In genomic region chr16:3457434-3458252, GRCh38 we compare ENCODE assay signal across 1 cellular context.
A peak's percentile ranks its signal among the peaks of the same experiment; 100 is the strongest.
TF ChIP-seq lines count a peak whose summit lies in the region.

No MANE protein-coding gene starts in this region.

TF ChIP-seq in HepG2, 621 proteins besides CTCF, POLR2A, EP300 and RAD21 (continued from another document and continues in another):
- TF ChIP-seq, protein P1, sequence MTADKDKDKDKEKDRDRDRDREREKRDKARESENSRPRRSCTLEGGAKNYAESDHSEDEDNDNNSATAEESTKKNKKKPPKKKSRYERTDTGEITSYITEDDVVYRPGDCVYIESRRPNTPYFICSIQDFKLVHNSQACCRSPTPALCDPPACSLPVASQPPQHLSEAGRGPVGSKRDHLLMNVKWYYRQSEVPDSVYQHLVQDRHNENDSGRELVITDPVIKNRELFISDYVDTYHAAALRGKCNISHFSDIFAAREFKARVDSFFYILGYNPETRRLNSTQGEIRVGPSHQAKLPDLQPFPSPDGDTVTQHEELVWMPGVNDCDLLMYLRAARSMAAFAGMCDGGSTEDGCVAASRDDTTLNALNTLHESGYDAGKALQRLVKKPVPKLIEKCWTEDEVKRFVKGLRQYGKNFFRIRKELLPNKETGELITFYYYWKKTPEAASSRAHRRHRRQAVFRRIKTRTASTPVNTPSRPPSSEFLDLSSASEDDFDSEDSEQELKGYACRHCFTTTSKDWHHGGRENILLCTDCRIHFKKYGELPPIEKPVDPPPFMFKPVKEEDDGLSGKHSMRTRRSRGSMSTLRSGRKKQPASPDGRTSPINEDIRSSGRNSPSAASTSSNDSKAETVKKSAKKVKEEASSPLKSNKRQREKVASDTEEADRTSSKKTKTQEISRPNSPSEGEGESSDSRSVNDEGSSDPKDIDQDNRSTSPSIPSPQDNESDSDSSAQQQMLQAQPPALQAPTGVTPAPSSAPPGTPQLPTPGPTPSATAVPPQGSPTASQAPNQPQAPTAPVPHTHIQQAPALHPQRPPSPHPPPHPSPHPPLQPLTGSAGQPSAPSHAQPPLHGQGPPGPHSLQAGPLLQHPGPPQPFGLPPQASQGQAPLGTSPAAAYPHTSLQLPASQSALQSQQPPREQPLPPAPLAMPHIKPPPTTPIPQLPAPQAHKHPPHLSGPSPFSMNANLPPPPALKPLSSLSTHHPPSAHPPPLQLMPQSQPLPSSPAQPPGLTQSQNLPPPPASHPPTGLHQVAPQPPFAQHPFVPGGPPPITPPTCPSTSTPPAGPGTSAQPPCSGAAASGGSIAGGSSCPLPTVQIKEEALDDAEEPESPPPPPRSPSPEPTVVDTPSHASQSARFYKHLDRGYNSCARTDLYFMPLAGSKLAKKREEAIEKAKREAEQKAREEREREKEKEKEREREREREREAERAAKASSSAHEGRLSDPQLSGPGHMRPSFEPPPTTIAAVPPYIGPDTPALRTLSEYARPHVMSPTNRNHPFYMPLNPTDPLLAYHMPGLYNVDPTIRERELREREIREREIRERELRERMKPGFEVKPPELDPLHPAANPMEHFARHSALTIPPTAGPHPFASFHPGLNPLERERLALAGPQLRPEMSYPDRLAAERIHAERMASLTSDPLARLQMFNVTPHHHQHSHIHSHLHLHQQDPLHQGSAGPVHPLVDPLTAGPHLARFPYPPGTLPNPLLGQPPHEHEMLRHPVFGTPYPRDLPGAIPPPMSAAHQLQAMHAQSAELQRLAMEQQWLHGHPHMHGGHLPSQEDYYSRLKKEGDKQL (CRISPR knock-in tag; IDR thresholded peaks at IDR 0.05; ENCODE audit: low read depth), result 0 out of 2 replicates have a peak, but pooled peaks have one; percentile 45
- TF ChIP-seq FOXA1 (IDR thresholded peaks at IDR 0.05) (no peak), FOXA1 (CRISPR knock-in tag; IDR thresholded peaks at IDR 0.05) (peak; percentile 3; the same call in 1 of the 2 replicates), HNF1A (IDR thresholded peaks at IDR 0.05; ENCODE audit: low read depth) (no peak), HNF1A (CRISPR knock-in tag; IDR thresholded peaks at IDR 0.05; ENCODE audit: borderline replicate concordance) (peak; percentile 68; the same call in 1 of the 2 replicates), LCORL (IDR thresholded peaks at IDR 0.05) (no peak), LCORL (CRISPR knock-in tag; IDR thresholded peaks at IDR 0.05) (peak; percentile 66; the same call in 1 of the 2 replicates), MTF2 (CRISPR knock-in tag; IDR thresholded peaks at IDR 0.05; ENCODE audit: borderline replicate concordance) (no peak), MYNN (CRISPR knock-in tag; IDR thresholded peaks at IDR 0.05; ENCODE audit: low read depth) (no peak), CSRNP2 (CRISPR knock-in tag; conservative IDR thresholded peaks at IDR 0.05; ENCODE audit: low read depth) (no peak), SAP130 (CRISPR knock-in tag; IDR thresholded peaks at IDR 0.05; ENCODE audit: low read depth) (peak; percentile 78), ZNF891 (CRISPR knock-in tag; IDR thresholded peaks at IDR 0.05) (0 out of 2 replicates have a peak, but pooled peaks have one; percentile 14), REXO4 (CRISPR knock-in tag; IDR thresholded peaks at IDR 0.05; ENCODE audit: borderline replicate concordance) (no peak), HIC2 (CRISPR knock-in tag; IDR thresholded peaks at IDR 0.05; ENCODE audit: low read depth) (peak; percentile 72; the same call in 1 of the 2 replicates), THYN1 (CRISPR knock-in tag; IDR thresholded peaks at IDR 0.05; ENCODE audit: borderline replicate concordance, low read depth) (0 out of 2 replicates have a peak, but pooled peaks have one; percentile 74), SMAD3 (CRISPR knock-in tag; IDR thresholded peaks at IDR 0.05) (peak; percentile 50; the same call in 1 of the 2 replicates), KLF16 (CRISPR knock-in tag; IDR thresholded peaks at IDR 0.05) (peak in 1 of 2 experiments; percentile 83; a peak in 2 of 4 replicates), ZNF530 (CRISPR knock-in tag; IDR thresholded peaks at IDR 0.05; ENCODE audit: low read depth) (no peak), SKI (IDR thresholded peaks at IDR 0.05; ENCODE audit: partially characterized antibody) (peak; percentile 53), FOXP1 (IDR thresholded peaks at IDR 0.05) (no peak), FOXP1 (CRISPR knock-in tag; IDR thresholded peaks at IDR 0.05) (peak; percentile 9; the same call in 1 of the 2 replicates), SIN3B (IDR thresholded peaks at IDR 0.05; ENCODE audit: low read length) (no peak; the same call in 1 of the 2 replicates), SIN3A (IDR thresholded peaks at IDR 0.05; ENCODE audit: borderline replicate concordance, low read depth, low read length) (peak; percentile 75; the same call in 1 of the 2 replicates), POLR2G (IDR thresholded peaks at IDR 0.05; ENCODE audit: low read depth, low read length) (peak; percentile 90), TBP (CRISPR knock-in tag; IDR thresholded peaks at IDR 0.05) (no peak), TP53 (CRISPR knock-in tag; conservative IDR thresholded peaks at IDR 0.05) (no peak; the same call in 1 of the 2 replicates), IKZF1 (IDR thresholded peaks at IDR 0.05) (no peak), AHR (CRISPR knock-in tag; IDR thresholded peaks at IDR 0.05) (peak; percentile 53; the same call in 1 of the 2 replicates), AGO2 (optimal IDR thresholded peaks at IDR 0.05; ENCODE audit: low read depth, low read length) (peak; percentile 89)
- TF ChIP-seq, protein P2, sequence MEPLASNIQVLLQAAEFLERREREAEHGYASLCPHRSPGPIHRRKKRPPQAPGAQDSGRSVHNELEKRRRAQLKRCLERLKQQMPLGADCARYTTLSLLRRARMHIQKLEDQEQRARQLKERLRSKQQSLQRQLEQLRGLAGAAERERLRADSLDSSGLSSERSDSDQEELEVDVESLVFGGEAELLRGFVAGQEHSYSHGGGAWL (CRISPR knock-in tag; IDR thresholded peaks at IDR 0.05), result peak; percentile 91
- TF ChIP-seq, protein P3, sequence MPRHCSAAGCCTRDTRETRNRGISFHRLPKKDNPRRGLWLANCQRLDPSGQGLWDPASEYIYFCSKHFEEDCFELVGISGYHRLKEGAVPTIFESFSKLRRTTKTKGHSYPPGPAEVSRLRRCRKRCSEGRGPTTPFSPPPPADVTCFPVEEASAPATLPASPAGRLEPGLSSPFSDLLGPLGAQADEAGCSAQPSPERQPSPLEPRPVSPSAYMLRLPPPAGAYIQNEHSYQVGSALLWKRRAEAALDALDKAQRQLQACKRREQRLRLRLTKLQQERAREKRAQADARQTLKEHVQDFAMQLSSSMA (CRISPR knock-in tag; IDR thresholded peaks at IDR 0.05), result no peak
- TF ChIP-seq, protein P4, sequence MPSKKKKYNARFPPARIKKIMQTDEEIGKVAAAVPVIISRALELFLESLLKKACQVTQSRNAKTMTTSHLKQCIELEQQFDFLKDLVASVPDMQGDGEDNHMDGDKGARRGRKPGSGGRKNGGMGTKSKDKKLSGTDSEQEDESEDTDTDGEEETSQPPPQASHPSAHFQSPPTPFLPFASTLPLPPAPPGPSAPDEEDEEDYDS (CRISPR knock-in tag; IDR thresholded peaks at IDR 0.05), result 0 out of 2 replicates have a peak, but pooled peaks have one; percentile 23
- TF ChIP-seq, protein P5, sequence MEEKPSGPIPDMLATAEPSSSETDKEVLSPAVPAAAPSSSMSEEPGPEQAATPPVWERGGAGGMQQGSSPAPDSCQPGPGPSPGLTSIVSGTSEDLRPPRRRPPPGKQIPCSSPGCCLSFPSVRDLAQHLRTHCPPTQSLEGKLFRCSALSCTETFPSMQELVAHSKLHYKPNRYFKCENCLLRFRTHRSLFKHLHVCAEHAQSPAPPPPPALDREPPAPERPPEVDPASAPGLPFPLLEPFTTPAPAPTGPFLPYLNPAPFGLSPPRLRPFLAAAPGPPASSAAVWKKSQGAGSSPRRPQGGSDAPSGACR (CRISPR knock-in tag; IDR thresholded peaks at IDR 0.05), result no peak
- TF ChIP-seq, protein P6, sequence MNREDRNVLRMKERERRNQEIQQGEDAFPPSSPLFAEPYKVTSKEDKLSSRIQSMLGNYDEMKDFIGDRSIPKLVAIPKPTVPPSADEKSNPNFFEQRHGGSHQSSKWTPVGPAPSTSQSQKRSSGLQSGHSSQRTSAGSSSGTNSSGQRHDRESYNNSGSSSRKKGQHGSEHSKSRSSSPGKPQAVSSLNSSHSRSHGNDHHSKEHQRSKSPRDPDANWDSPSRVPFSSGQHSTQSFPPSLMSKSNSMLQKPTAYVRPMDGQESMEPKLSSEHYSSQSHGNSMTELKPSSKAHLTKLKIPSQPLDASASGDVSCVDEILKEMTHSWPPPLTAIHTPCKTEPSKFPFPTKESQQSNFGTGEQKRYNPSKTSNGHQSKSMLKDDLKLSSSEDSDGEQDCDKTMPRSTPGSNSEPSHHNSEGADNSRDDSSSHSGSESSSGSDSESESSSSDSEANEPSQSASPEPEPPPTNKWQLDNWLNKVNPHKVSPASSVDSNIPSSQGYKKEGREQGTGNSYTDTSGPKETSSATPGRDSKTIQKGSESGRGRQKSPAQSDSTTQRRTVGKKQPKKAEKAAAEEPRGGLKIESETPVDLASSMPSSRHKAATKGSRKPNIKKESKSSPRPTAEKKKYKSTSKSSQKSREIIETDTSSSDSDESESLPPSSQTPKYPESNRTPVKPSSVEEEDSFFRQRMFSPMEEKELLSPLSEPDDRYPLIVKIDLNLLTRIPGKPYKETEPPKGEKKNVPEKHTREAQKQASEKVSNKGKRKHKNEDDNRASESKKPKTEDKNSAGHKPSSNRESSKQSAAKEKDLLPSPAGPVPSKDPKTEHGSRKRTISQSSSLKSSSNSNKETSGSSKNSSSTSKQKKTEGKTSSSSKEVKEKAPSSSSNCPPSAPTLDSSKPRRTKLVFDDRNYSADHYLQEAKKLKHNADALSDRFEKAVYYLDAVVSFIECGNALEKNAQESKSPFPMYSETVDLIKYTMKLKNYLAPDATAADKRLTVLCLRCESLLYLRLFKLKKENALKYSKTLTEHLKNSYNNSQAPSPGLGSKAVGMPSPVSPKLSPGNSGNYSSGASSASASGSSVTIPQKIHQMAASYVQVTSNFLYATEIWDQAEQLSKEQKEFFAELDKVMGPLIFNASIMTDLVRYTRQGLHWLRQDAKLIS (CRISPR knock-in tag; IDR thresholded peaks at IDR 0.05), result no peak
- TF ChIP-seq, protein P7, sequence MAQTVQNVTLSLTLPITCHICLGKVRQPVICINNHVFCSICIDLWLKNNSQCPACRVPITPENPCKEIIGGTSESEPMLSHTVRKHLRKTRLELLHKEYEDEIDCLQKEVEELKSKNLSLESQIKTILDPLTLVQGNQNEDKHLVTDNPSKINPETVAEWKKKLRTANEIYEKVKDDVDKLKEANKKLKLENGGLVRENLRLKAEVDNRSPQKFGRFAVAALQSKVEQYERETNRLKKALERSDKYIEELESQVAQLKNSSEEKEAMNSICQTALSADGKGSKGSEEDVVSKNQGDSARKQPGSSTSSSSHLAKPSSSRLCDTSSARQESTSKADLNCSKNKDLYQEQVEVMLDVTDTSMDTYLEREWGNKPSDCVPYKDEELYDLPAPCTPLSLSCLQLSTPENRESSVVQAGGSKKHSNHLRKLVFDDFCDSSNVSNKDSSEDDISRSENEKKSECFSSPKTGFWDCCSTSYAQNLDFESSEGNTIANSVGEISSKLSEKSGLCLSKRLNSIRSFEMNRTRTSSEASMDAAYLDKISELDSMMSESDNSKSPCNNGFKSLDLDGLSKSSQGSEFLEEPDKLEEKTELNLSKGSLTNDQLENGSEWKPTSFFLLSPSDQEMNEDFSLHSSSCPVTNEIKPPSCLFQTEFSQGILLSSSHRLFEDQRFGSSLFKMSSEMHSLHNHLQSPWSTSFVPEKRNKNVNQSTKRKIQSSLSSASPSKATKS (CRISPR knock-in tag; IDR thresholded peaks at IDR 0.05), result no peak
- TF ChIP-seq, protein P8, sequence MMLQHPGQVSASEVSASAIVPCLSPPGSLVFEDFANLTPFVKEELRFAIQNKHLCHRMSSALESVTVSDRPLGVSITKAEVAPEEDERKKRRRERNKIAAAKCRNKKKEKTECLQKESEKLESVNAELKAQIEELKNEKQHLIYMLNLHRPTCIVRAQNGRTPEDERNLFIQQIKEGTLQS (CRISPR knock-in tag; IDR thresholded peaks at IDR 0.05), result no peak
